Comparison of ENCODE assay signal across 21 cellular contexts in the genomic region with DNA sequence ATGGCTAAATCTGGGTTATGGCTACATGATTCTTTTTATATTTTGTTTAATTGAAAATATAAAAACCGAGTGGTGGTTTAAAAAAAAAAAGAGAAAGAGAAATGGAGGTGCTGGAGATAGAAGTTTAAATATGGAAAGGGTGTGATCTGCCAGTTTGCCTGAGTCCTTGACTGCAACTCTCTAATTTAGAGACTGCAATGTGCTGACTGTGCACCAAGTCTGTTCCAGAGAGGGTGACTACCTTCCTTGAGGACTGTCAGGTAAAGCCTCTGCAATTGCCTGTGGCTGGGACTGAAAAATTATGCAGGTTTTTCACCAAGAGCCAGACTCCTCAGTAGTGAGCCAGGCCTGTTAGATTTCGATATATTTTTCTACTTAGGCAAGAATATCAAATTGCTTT.
"Had no signal": no experiment of that assay in that cellular context is flagged by ENCODE, and none has a peak within 500 bp of the region (broad histone marks: within the 10 kb centered on the region; RNA-seq: fewer than 3 reads in every experiment).

No MANE protein-coding gene starts in this region.

- H3K27me3 ChIP-seq: ovary, spleen, testis, tibial artery had no signal

- H3K4me3 ChIP-seq: lung, ovary, psoas muscle, skin epidermis, spleen, testis, tibial artery had no signal

- H3K27ac ChIP-seq: ovary, psoas muscle, skin epidermis, spleen, testis, tibial artery had no signal

- FAIRE-seq: endometrium, frontal cortex, keratinocyte had no signal

- H3K36me3 ChIP-seq: ovary, spleen, tibial artery had no signal

- H3K9me3 ChIP-seq: ovary, psoas muscle, testis, tibial artery had no signal

- DNase-seq: cortex of kidney; effector memory CD8-positive, alpha-beta T cell; hypothalamus; immature natural killer cell; natural killer cell; occipital lobe; ovary; posterior cingulate gyrus; psoas muscle; right cardiac atrium; spleen; stimulated activated CD4-positive, alpha-beta T cell treated with anti-CD3 and anti-CD28 coated beads, Interleukin-4, amount 100 ng/mL, for 4 hours; stimulated activated naive CD8-positive, alpha-beta T cell treated with anti-CD3 and anti-CD28 coated beads, Interleukin-15, Interleukin-2, amounts not matched to agents 100 U/mL and 50 U/mL, for 24 hours; substantia nigra; testis; tibial artery had no signal
